Comparison of ENCODE assay signal across 8 cellular contexts in the genomic region with DNA sequence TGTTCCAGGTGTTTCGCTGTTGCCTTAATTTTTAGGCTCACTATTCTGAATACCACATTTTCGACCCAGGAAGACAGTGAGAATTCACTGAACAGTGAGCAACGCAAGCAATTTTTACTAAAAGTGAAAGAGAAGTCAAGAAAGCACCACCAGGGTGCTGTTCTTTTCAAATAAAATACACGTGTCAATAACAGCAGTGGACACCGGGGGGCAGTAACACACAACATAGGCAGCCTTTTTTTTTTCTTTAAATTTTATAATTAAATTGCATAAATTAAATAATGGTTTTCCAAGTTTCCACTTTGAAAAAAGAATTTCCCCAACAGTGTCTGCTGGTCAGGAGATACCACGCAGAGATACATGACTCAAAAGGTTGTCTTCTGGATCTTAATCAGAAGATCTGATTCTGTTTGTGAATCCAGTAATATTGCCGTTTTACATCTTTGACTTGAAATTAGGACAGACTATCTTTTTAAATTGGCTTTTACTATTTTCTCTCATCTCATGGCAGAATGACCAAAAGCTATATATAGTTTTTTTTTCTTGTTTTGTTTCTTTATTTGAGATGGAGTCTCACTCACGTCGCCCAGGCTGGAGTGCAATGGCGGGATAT. TPM values are rescaled to one million over a fixed set of nuclear protein-coding genes. Genes with fewer than 3 reads are reported as not detected.
A peak's percentile ranks its signal among the peaks of the same experiment; 100 is the strongest.
DNase-seq lines count a peak whose midpoint lies in the region; ATAC-seq and TF ChIP-seq lines count a peak whose summit lies in the region.

No MANE protein-coding gene starts in this region.

- intact Hi-C loops in activated CD4-positive, alpha-beta T cell treated with anti-CD3 and anti-CD28 coated beads for 36 hours (cut with DNase I, micrococcal nuclease), result loop anchor here (2.0 to 5.0 kb wide), 4 partner anchors 269 to 1496 kb away; no protein-coding TSS in a partner anchor

- in situ Hi-C loops in SK-MEL-5 (cut with HindIII; ENCODE audit: low pct_unique_long_range_greater_than_20kb, low sequenced_read_pairs), result no loop called here

- DNase-seq in activated CD4-positive, alpha-beta T cell treated with anti-CD3 and anti-CD28 coated beads for 36 hours, result peak; percentile 61
- DNase-seq in activated CD4-positive, alpha-beta T cell treated with anti-CD3 and anti-CD28 coated beads for 4 hours, result no peak
- DNase-seq in HPDE6-E6E7 (ENCODE audit: extremely low spot score) (peak; percentile 19), SK-MEL-5 (ENCODE audit: low read depth, low spot score) (peak; percentile 64), fibroblast of gingiva (ENCODE audit: low read depth) (peak; percentile 31), progenitor cell of endocrine pancreas (ENCODE audit: low spot score, unreplicated experiment) (no peak)

- ATAC-seq in activated CD4-positive, alpha-beta T cell treated with anti-CD3 and anti-CD28 coated beads for 36 hours, result no peak
- ATAC-seq in GM21381 (IDR thresholded peaks at IDR 0.05; ENCODE audit: unreplicated experiment), result peak; percentile 75
- no peak for ATAC-seq in HG03045 (IDR thresholded peaks at IDR 0.05; ENCODE audit: unreplicated experiment)

- CTCF ChIA-PET in activated CD4-positive, alpha-beta T cell treated with anti-CD3 and anti-CD28 coated beads for 36 hours (lab: Charles Lee), result interaction anchor here (0.7 to 1.5 kb wide), 2 partner anchors 17 to 682 kb away, joined by 3 to 4 read pairs; no protein-coding TSS in a partner anchor

- POLR2A ChIA-PET in activated CD4-positive, alpha-beta T cell treated with anti-CD3 and anti-CD28 coated beads for 36 hours (lab: Charles Lee), result no interaction called here

- no peaks in the 10 kb centered on the region for H3K9me3 Mint-ChIP-seq in activated CD4-positive, alpha-beta T cell treated with anti-CD3 and anti-CD28 coated beads for 36 hours (ENCODE audit: low read depth)
- no peaks in the 10 kb centered on the region for H3K9me3 Mint-ChIP-seq in progenitor cell of endocrine pancreas (ENCODE audit: low read depth)

- no peak overlapping the region for H3K27ac Mint-ChIP-seq in activated CD4-positive, alpha-beta T cell treated with anti-CD3 and anti-CD28 coated beads for 36 hours
- no peak overlapping the region for H3K27ac Mint-ChIP-seq in progenitor cell of endocrine pancreas

- H3K27me3 Mint-ChIP-seq in activated CD4-positive, alpha-beta T cell treated with anti-CD3 and anti-CD28 coated beads for 36 hours, result no peaks in the 10 kb centered on the region
- H3K27me3 Mint-ChIP-seq in progenitor cell of endocrine pancreas, result peaks cover 3% of the 10 kb centered on the region

- H3K36me3 Mint-ChIP-seq in activated CD4-positive, alpha-beta T cell treated with anti-CD3 and anti-CD28 coated beads for 36 hours (ENCODE audit: low read depth), result no peaks in the 10 kb centered on the region
- no peaks in the 10 kb centered on the region for H3K36me3 Mint-ChIP-seq in progenitor cell of endocrine pancreas (ENCODE audit: insufficient read depth)

- H3K4me3 Mint-ChIP-seq in activated CD4-positive, alpha-beta T cell treated with anti-CD3 and anti-CD28 coated beads for 36 hours, result no peak overlapping the region
- no peak overlapping the region for H3K4me3 Mint-ChIP-seq in progenitor cell of endocrine pancreas (ENCODE audit: low read depth)

- no peaks in the 10 kb centered on the region for H3K4me1 Mint-ChIP-seq in activated CD4-positive, alpha-beta T cell treated with anti-CD3 and anti-CD28 coated beads for 36 hours
- no peaks in the 10 kb centered on the region for H3K4me1 Mint-ChIP-seq in progenitor cell of endocrine pancreas (ENCODE audit: low read depth)

- TF ChIP-seq CTCF in progenitor cell of endocrine pancreas (IDR thresholded peaks at IDR 0.05; ENCODE audit: unreplicated experiment), result peak; percentile 93

RNA-seq across cellular contexts. Expression of a gene that starts 47.1 kb away (rescaled TPM):
- not detected for total RNA-seq in activated CD4-positive, alpha-beta T cell treated with anti-CD3 and anti-CD28 coated beads for 36 hours
- not detected in 2 replicates for total RNA-seq in SK-MEL-5 (2014; rRNA removed; shearing (Covaris generic))
- 0.25 TPM in 1 of 2 replicates, not detected in the other for polyA plus RNA-seq in SK-MEL-5 (2015; cell fraction: cytosol; rRNA removed)
- polyA plus RNA-seq in SK-MEL-5 (2015; cell fraction: nucleus; rRNA removed), result not detected in 2 replicates
- total RNA-seq in progenitor cell of endocrine pancreas, result 2.1 and 3.3 TPM in 2 replicates

Comparison
In these comparisons a context has a peak if more than half of its experiments do, and no peak if none do; other contexts are left out.
1. DNase-seq: peak in activated CD4-positive, alpha-beta T cell treated with anti-CD3 and anti-CD28 coated beads for 36 hours (single experiment), HPDE6-E6E7 (single experiment), SK-MEL-5 (single experiment) and fibroblast of gingiva (single experiment); none in activated CD4-positive, alpha-beta T cell treated with anti-CD3 and anti-CD28 coated beads for 4 hours (0 of 2) and progenitor cell of endocrine pancreas (single experiment).